8 cellular contexts compared by ENCODE assay signal in genomic region chr2:156399224-156399949, GRCh38. TPM values are rescaled to one million over a fixed set of nuclear protein-coding genes. Genes with fewer than 3 reads are reported as not detected.
DNase-seq lines count a peak whose midpoint lies in the region; ATAC-seq and TF ChIP-seq lines count a peak whose summit lies in the region.

No MANE protein-coding gene starts in this region.

- peak overlapping the region; percentile 25 for H3K27ac ChIP-seq in thymus (ENCODE audit: low read depth)

- peak; percentile 73 for DNase-seq in DMS79 treated with DMSO at 0.1 percent for 48 hours (lab: John Stamatoyannopoulos, UW)
- no peak for DNase-seq in DMS79 (lab: John Stamatoyannopoulos, UW)
- peak; percentile 5 for DNase-seq in MG63
- DNase-seq in astrocyte of the cerebellum (ENCODE audit: low read depth): no peak
- peak; percentile 77 for DNase-seq in left lobe of liver (ENCODE audit: low spot score)
- no peak for DNase-seq in activated gamma-delta T cell treated with Interleukin-2 at 50 U/mL for 16 hours
- no peak for DNase-seq in effector CD4-positive, alpha-beta T cell

- 78% methylated on average over 10 of the region's 10 CpGs for WGBS in thymus

- H3K36me3 ChIP-seq in MG63 (no peaks in the 10 kb centered on the region), thymus (ENCODE audit: control insufficient read depth, insufficient read depth) (no peaks in the 10 kb centered on the region)

- ATAC-seq in left lobe of liver: peak; percentile 63

- H3K4me3 ChIP-seq in MG63 (peak overlapping the region; percentile 71), astrocyte of the cerebellum (ENCODE audit: low read depth, low read length) (peak overlapping the region; percentile 60), thymus (ENCODE audit: low read length) (peak overlapping the region; percentile 76)

- H3K9me3 ChIP-seq in MG63: no peaks in the 10 kb centered on the region
- H3K9me3 ChIP-seq in thymus (ENCODE audit: control insufficient read depth): no peaks in the 10 kb centered on the region

- peaks cover 7% of the 10 kb centered on the region for H3K4me1 ChIP-seq in thymus (ENCODE audit: control insufficient read depth, insufficient read depth, low read length)

- in situ Hi-C loops in astrocyte of the cerebellum (cut with HindIII; ENCODE audit: low sequenced_read_pairs): no loop called here

- no peak for TF ChIP-seq CTCF in astrocyte of the cerebellum (IDR thresholded peaks at IDR 0.05; ENCODE audit: low read depth, low read length, missing control alignments)

- H3K27me3 ChIP-seq in MG63 (no peaks in the 10 kb centered on the region), thymus (ENCODE audit: control insufficient read depth, insufficient read depth) (no peaks in the 10 kb centered on the region)

RNA-seq across cellular contexts. Expression of gene GPD2, which starts 36.8 kb away (rescaled TPM):
- total RNA-seq in MG63 (2014; rRNA removed; shearing (Covaris generic); ENCODE audit: low replicate concordance): 25.4 and 51.7 TPM in 2 replicates
- total RNA-seq in left lobe of liver: 3.2 TPM
- polyA plus RNA-seq in thymus: 6.5 TPM

Comparison
In these comparisons a context has a peak if more than half of its experiments do, and no peak if none do; other contexts are left out.
1. DNase-seq: peak in DMS79 treated with DMSO at 0.1 percent for 48 hours (single experiment), MG63 (single experiment) and left lobe of liver (single experiment); none in DMS79 (single experiment), astrocyte of the cerebellum (single experiment), activated gamma-delta T cell treated with Interleukin-2 at 50 U/mL for 16 hours (single experiment) and effector CD4-positive, alpha-beta T cell (single experiment).
2. Peak in every context shown above with its lines, with median percentiles within 50 percentile points of each other: H3K4me3 ChIP-seq.